Comparison of ENCODE assay signal across 18 cellular contexts in the genomic region with DNA sequence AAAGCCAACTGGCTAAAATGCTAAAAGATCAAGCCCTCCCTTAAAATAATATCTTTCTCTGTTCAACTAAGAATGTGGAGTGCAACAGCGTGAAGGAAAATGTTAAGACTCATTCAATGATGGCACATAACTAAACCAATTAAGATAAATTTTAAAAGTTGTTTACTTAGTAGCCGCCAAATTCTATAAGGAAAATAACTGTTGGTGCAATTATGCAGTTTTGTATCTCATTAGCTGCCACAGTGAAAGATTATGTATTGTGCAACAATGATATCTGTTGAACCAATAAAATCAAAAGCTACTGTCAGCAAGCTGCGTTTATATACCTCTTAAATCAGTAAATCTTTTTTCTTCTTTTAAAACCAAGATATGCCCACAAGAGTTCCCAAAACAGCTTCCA. TPM values are rescaled to one million over a fixed set of nuclear protein-coding genes. Genes with fewer than 3 reads are reported as not detected.
DNase-seq lines count a peak whose midpoint lies in the region; ATAC-seq and TF ChIP-seq lines count a peak whose summit lies in the region.
"Had no signal": no experiment of that assay in that cellular context is flagged by ENCODE, and none has a peak within 500 bp of the region (broad histone marks: within the 10 kb centered on the region; RNA-seq: fewer than 3 reads in every experiment).

No MANE protein-coding gene starts in this region.

- no peak for DNase-seq in A673 (ENCODE audit: low spot score)
- DNase-seq in CD4-positive, alpha-beta memory T cell = no peak
- DNase-seq in fibroblast of villous mesenchyme (ENCODE audit: low read depth) = peak; percentile 45
- DNase-seq in kidney glomerular epithelial cell (lab: John Stamatoyannopoulos, UW) = no peak
- no peak for DNase-seq in DMS153 (lab: John Stamatoyannopoulos, UW)
- DNase-seq: AML-193, DND-41, MM.1S, NCI-H1092, NCI-H1694 treated with DMSO at 0.1 percent for 48 hours, NCI-H2107, NCI-H510A, NCI-H774, Right ventricle myocardium superior had no signal

- H3K4me1 ChIP-seq in A673 (ENCODE audit: insufficient read depth, low read length, poor library complexity, severe bottlenecking) = peaks cover 61% of the 10 kb centered on the region
- peaks cover 65% of the 10 kb centered on the region for H3K4me1 ChIP-seq in CD4-positive, alpha-beta memory T cell (ENCODE audit: insufficient read depth, low read length)

- BruUV-seq in A673 (replicated peaks; lab: Mats Ljungman, UMichigan) = no TSS peak

- CTCF ChIA-PET in A673 (lab: Charles Lee) = no interaction called here
- CTCF ChIA-PET in CD4-positive, alpha-beta memory T cell (lab: Charles Lee; ENCODE audit: partially characterized antibody) = no interaction called here

- no peaks in the 10 kb centered on the region for H3K27me3 Mint-ChIP-seq in CD4-positive, alpha-beta memory T cell

- H3K4me3 Mint-ChIP-seq in CD4-positive, alpha-beta memory T cell = no peak overlapping the region

- peaks cover 0 to 6% of the 10 kb centered on the region in 2 donors for H3K36me3 Mint-ChIP-seq in CD4-positive, alpha-beta memory T cell

- ATAC-seq in GM21529 (IDR thresholded peaks at IDR 0.05; ENCODE audit: unreplicated experiment) = no peak

- no peak overlapping the region for H3K4me3 ChIP-seq in A673 (ENCODE audit: low read depth, low read length, poor library complexity, severe bottlenecking)
- no peak overlapping the region for H3K4me3 ChIP-seq in CD4-positive, alpha-beta memory T cell (ENCODE audit: low read length in 2 of 2)
- H3K4me3 ChIP-seq in fibroblast of villous mesenchyme (ENCODE audit: low read depth, low read length) = no peak overlapping the region
- H3K4me3 ChIP-seq: HAP-1 had no signal

- no peaks in the 10 kb centered on the region for H3K36me3 ChIP-seq in A673 (ENCODE audit: insufficient read depth, low read length, poor library complexity, severe bottlenecking)
- H3K36me3 ChIP-seq in CD4-positive, alpha-beta memory T cell (ENCODE audit: insufficient read depth, low read length) = no peaks in the 10 kb centered on the region
- H3K36me3 ChIP-seq: HAP-1 had no signal

- H3K4me1 Mint-ChIP-seq in CD4-positive, alpha-beta memory T cell = peaks cover 63 to 91% (median 74%) of the 10 kb centered on the region in 4 donors

- POLR2A ChIA-PET in A673 (lab: Charles Lee; ENCODE audit: low non-redundant PET) = no interaction called here
- POLR2A ChIA-PET in CD4-positive, alpha-beta memory T cell (lab: Charles Lee; ENCODE audit: partially characterized antibody) = no interaction called here

- peaks cover 0 to 3% (median 0%) of the 10 kb centered on the region in 8 donors for H3K9me3 Mint-ChIP-seq in CD4-positive, alpha-beta memory T cell

- TF ChIP-seq CTCF in A673 (conservative IDR thresholded peaks at IDR 0.05; ENCODE audit: low read depth, low read length) = no peak
- no peak for TF ChIP-seq CTCF in fibroblast of villous mesenchyme (IDR thresholded peaks at IDR 0.05; ENCODE audit: insufficient read depth, low read depth, low read length)

- no peaks in the 10 kb centered on the region for H3K27me3 ChIP-seq in A673 (replicated peaks; ENCODE audit: insufficient read depth, low read depth, low read length, poor library complexity)
- H3K27me3 ChIP-seq in CD4-positive, alpha-beta memory T cell (ENCODE audit: insufficient read depth, low read length) = no peaks in the 10 kb centered on the region

- intact Hi-C loops in A673 (cut with micrococcal nuclease; ENCODE audit: unreplicated experiment) = no loop called here
- intact Hi-C loops in CD4-positive, alpha-beta memory T cell (cut with micrococcal nuclease) = no loop called here

- H3K27ac ChIP-seq in A673 (ENCODE audit: low read depth, low read length, poor library complexity, severe bottlenecking) (peak overlapping the region; percentile 6), angular gyrus (ENCODE audit: low read depth, low read length) (peak overlapping the region; percentile 42)
- no peak overlapping the region for H3K27ac ChIP-seq in CD4-positive, alpha-beta memory T cell (ENCODE audit: low read depth, low read length)
- H3K27ac ChIP-seq: C4-2B had no signal

- H3K27ac Mint-ChIP-seq in CD4-positive, alpha-beta memory T cell = peak overlapping the region in 4 of 7 donors; percentile 28 to 62 (median 41)

- H3K9me3 ChIP-seq in A673 (ENCODE audit: low read depth, low read length, poor library complexity, severe bottlenecking) = no peaks in the 10 kb centered on the region
- H3K9me3 ChIP-seq in CD4-positive, alpha-beta memory T cell (ENCODE audit: control insufficient read depth in 1 of 2, low read length in 2 of 2) = no peaks in the 10 kb centered on the region
- H3K9me3 ChIP-seq: HAP-1 had no signal

RNA-seq across cellular contexts. Expression of gene SIK3, which starts 55.5 kb away (rescaled TPM):
- total RNA-seq in A673 (2021) (71.9 and 81.7 TPM in 2 replicates), fibroblast of villous mesenchyme (14.2 TPM in 2 replicates)
- 10 to 100 TPM; 88.4 to 97.5 TPM for total RNA-seq in CD4-positive, alpha-beta memory T cell
- polyA plus RNA-seq in CD4-positive, alpha-beta memory T cell = 10 to 100 TPM in 1 of 2 donors, 1 to 10 TPM in 1; 9.7 to 36.7 TPM
